1 cellular context compared by ENCODE assay signal in the genomic region with DNA sequence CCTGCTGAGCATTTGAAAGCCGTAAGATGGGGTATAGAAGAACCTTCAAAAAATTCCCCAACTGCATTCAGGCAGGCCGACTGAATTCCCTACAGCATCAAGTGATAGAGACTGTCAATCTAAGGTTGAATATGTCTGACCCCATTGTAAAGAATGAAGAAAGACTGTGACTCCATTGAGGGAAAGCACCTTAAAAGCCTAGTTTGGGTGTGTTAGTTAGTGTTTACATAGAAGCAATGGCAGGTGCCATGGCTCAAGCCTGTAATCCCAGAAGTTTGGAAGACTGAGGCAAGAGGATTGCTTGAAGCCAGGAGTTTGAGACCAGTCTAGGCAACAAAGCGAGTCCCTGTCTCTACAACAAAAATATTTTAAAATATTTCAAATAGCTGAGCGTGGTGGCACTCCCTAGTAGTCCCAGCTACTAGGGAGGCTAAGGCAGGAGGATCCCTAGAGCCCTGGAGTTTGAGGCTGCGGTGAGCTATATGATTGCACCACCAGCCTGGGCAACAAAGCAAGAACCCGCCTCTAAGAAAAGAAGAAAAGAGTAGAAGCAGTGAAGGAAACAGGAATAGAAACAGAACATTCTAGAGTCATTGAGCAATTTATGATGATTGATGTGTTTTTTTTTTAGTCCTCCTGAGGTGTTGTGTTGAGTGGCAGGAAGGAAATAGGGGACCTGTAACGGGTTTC.
TF ChIP-seq lines count a peak whose summit lies in the region.

No MANE protein-coding gene starts in this region.

TF ChIP-seq in neural cell, 6 proteins besides CTCF, POLR2A, EP300 and RAD21 (continued from another document):
- TF ChIP-seq, protein P1, sequence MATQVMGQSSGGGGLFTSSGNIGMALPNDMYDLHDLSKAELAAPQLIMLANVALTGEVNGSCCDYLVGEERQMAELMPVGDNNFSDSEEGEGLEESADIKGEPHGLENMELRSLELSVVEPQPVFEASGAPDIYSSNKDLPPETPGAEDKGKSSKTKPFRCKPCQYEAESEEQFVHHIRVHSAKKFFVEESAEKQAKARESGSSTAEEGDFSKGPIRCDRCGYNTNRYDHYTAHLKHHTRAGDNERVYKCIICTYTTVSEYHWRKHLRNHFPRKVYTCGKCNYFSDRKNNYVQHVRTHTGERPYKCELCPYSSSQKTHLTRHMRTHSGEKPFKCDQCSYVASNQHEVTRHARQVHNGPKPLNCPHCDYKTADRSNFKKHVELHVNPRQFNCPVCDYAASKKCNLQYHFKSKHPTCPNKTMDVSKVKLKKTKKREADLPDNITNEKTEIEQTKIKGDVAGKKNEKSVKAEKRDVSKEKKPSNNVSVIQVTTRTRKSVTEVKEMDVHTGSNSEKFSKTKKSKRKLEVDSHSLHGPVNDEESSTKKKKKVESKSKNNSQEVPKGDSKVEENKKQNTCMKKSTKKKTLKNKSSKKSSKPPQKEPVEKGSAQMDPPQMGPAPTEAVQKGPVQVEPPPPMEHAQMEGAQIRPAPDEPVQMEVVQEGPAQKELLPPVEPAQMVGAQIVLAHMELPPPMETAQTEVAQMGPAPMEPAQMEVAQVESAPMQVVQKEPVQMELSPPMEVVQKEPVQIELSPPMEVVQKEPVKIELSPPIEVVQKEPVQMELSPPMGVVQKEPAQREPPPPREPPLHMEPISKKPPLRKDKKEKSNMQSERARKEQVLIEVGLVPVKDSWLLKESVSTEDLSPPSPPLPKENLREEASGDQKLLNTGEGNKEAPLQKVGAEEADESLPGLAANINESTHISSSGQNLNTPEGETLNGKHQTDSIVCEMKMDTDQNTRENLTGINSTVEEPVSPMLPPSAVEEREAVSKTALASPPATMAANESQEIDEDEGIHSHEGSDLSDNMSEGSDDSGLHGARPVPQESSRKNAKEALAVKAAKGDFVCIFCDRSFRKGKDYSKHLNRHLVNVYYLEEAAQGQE (IDR thresholded peaks at IDR 0.05; ENCODE audit: borderline replicate concordance): peak; percentile 21
